ENCODE assay signal across 9 cellular contexts in the genomic region with DNA sequence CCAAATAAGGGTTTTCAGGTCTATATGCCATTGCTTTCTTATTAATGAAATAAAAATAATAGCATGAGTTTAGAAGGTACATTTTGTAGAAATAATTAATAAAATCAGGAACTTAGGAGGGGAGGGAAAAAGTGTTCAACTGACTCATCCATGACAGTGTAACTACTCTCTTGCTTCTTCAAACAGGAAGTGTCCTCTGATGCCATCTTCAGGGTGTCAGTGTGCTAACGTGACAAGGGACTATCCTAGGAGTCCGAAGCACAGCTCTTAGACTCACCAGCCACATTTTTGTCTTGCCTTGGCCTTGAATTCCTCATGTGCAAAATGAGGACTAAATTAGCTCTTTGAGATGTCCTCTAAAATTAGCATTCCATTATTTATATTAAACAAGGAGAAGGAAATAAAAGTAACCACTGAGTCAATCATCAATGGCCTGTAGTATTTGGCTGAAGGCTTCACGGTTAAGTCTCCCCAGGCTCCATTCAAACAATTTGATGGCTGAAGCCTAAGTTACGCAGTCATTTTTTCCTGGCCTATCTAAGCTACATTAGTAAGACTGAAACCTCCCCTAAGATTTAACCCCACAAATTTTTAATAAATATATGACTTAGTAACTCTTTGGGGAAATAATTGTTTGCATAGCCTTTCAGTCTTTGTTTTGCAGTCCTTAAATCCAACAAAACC.
A peak's percentile ranks its signal among the peaks of the same experiment; 100 is the strongest.
DNase-seq lines count a peak whose midpoint lies in the region; ATAC-seq and TF ChIP-seq lines count a peak whose summit lies in the region.
"Had no signal": no experiment of that assay in that cellular context is flagged by ENCODE, and none has a peak within 500 bp of the region (broad histone marks: within the 10 kb centered on the region; RNA-seq: fewer than 3 reads in every experiment).

No MANE protein-coding gene starts in this region.

- no peak overlapping the region for H3K4me3 ChIP-seq in mesendoderm (ENCODE audit: low read length)
- H3K4me3 ChIP-seq: skin epidermis had no signal

- H3K36me3 ChIP-seq in mesendoderm (ENCODE audit: control insufficient read depth, insufficient read depth, low read length), result no peaks in the 10 kb centered on the region

- no peak overlapping the region for H2AK5ac ChIP-seq in mesendoderm (ENCODE audit: low read length)

- H3K79me2 ChIP-seq in mesendoderm (ENCODE audit: control insufficient read depth, insufficient read depth, low read length), result no peaks in the 10 kb centered on the region

- peaks cover 0 to 6% (median 0%) of the 10 kb centered on the region in 9 donors for H3K9me3 Mint-ChIP-seq in naive thymus-derived CD8-positive, alpha-beta T cell

- H3K27me3 ChIP-seq in mesendoderm (ENCODE audit: insufficient read depth, low read length, poor library complexity), result no peaks in the 10 kb centered on the region

- no peak overlapping the region for H2BK15ac ChIP-seq in mesendoderm (replicated peaks; ENCODE audit: low read depth)

- peaks cover 2 to 25% (median 21%) of the 10 kb centered on the region in 3 donors for H3K36me3 Mint-ChIP-seq in naive thymus-derived CD8-positive, alpha-beta T cell

- no peak overlapping the region for H4K5ac ChIP-seq in mesendoderm (ENCODE audit: low read length)

- WGBS in mesendoderm (ENCODE audit: extremely low coverage, insufficient coverage, low lambda C conversion rate), result no CpG with 5 or more reads among the region's 4 CpGs

- H3K4ac ChIP-seq in mesendoderm (ENCODE audit: low read depth, low read length), result no peak overlapping the region

- H3K4me1 ChIP-seq in mesendoderm (ENCODE audit: control insufficient read depth, low read depth, low read length), result no peaks in the 10 kb centered on the region

- peak; percentile 22 for TF ChIP-seq CTCF in GM10266 (IDR thresholded peaks at IDR 0.05; ENCODE audit: control insufficient read depth, insufficient read depth, low read depth, missing control alignments)

- H3K56ac ChIP-seq in mesendoderm (ENCODE audit: low read length), result no peak overlapping the region

- no peaks in the 10 kb centered on the region for H3K27me3 Mint-ChIP-seq in naive thymus-derived CD8-positive, alpha-beta T cell

- peak; percentile 84 for ATAC-seq in HG02642 (IDR thresholded peaks at IDR 0.05; ENCODE audit: poor library complexity, unreplicated experiment)
- no peak for ATAC-seq in naive thymus-derived CD8-positive, alpha-beta T cell

- no peak overlapping the region for H3K9ac ChIP-seq in mesendoderm (ENCODE audit: low read length)

- H3K79me1 ChIP-seq in mesendoderm (ENCODE audit: low read length), result no peaks in the 10 kb centered on the region

- no peak overlapping the region for H2BK120ac ChIP-seq in mesendoderm (ENCODE audit: low read depth, low read length)

- no peak overlapping the region for H2BK5ac ChIP-seq in mesendoderm (ENCODE audit: low read length)

- H3K27ac ChIP-seq in mesendoderm (ENCODE audit: low read depth, low read length), result no peak overlapping the region
- H3K27ac ChIP-seq: skin epidermis had no signal

- H4K8ac ChIP-seq in mesendoderm (ENCODE audit: low read depth, low read length), result no peak overlapping the region

- H3K23ac ChIP-seq in mesendoderm (ENCODE audit: low read length), result no peak overlapping the region

- H3K4me2 ChIP-seq in mesendoderm (ENCODE audit: low read length), result no peak overlapping the region

- no peak overlapping the region for H3K4me3 Mint-ChIP-seq in naive thymus-derived CD8-positive, alpha-beta T cell

- POLR2A ChIA-PET in naive thymus-derived CD8-positive, alpha-beta T cell (lab: Charles Lee), result no interaction called here

- no peak overlapping the region for H3K18ac ChIP-seq in mesendoderm (ENCODE audit: low read length)

- DNase-seq in GM10266 (ENCODE audit: extremely low spot score) (no peak), RKO (ENCODE audit: low spot score) (peak; percentile 25), mesendoderm (peak; percentile 78), NCI-H2029 (lab: John Stamatoyannopoulos, UW) (no peak), cortex of kidney (lab: John Stamatoyannopoulos, UW) (no peak)
- DNase-seq in naive thymus-derived CD8-positive, alpha-beta T cell, result no peak
- no peak for DNase-seq in activated effector memory CD4-positive, alpha-beta T cell treated with anti-CD3 and anti-CD28 coated beads, Interleukin-2, amount 50 U/mL, for 16 hours

- peaks cover 0 to 9% (median under 1%) of the 10 kb centered on the region in 4 donors for H3K4me1 Mint-ChIP-seq in naive thymus-derived CD8-positive, alpha-beta T cell

- no peak overlapping the region for H3K27ac Mint-ChIP-seq in naive thymus-derived CD8-positive, alpha-beta T cell

Comparison
In these comparisons a context has a peak if more than half of its experiments do, and no peak if none do; other contexts are left out.
1. DNase-seq: peak in RKO (single experiment) and mesendoderm (single experiment); none in GM10266 (single experiment), NCI-H2029 (single experiment), naive thymus-derived CD8-positive, alpha-beta T cell (0 of 10), activated effector memory CD4-positive, alpha-beta T cell treated with anti-CD3 and anti-CD28 coated beads, Interleukin-2, amount 50 U/mL, for 16 hours (single experiment) and cortex of kidney (single experiment).